Comparison of ENCODE assay signal across 9 cellular contexts in the genomic region with DNA sequence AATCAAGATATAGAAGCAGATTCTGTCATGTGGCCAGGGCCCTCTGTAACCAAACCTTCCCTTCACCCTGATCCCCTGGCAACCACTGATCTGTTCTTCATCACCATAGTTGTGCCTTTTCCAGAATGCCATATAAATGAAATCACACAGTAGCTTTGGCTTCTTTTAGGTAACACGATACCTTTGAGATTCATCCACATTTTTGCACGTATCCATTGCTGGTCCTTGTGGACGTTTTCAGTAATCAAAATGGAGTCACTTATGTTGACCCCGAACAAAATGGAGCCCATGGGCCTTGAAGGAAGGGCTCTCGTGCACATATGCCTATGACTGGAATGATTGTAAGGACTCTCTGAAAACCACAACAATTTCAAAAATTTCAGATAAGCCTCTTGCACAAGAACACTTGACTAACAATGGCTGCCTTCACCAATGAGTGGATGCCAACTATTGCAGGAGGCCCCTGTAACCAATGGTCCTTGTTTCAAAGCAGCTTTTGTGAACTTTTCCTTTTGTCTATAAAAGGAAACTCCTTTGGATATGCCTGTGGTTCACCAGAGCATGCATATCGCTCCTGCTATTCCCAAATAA.
A peak's percentile ranks its signal among the peaks of the same experiment; 100 is the strongest.
DNase-seq lines count a peak whose midpoint lies in the region; ATAC-seq and TF ChIP-seq lines count a peak whose summit lies in the region.
"Had no signal": no experiment of that assay in that cellular context is flagged by ENCODE, and none has a peak within 500 bp of the region (broad histone marks: within the 10 kb centered on the region; RNA-seq: fewer than 3 reads in every experiment).

No MANE protein-coding gene starts in this region.

- H3K27ac Mint-ChIP-seq in naive thymus-derived CD8-positive, alpha-beta T cell, result no peak overlapping the region
- H3K27ac Mint-ChIP-seq in CD8-positive, alpha-beta memory T cell, result peak overlapping the region in 1 of 8 donors; percentile 6

- ATAC-seq in PC-3, result peak; percentile 27; the same call in 1 of the 2 replicates
- no peak for ATAC-seq in naive thymus-derived CD8-positive, alpha-beta T cell
- no peak for ATAC-seq in HG03457 (IDR thresholded peaks at IDR 0.05; ENCODE audit: unreplicated experiment)

- BruUV-seq in PC-3 (replicated peaks; lab: Mats Ljungman, UMichigan), result no TSS peak

- H3K36me3 ChIP-seq in PC-3 (ENCODE audit: low read depth, low read length), result no peaks in the 10 kb centered on the region
- H3K36me3 ChIP-seq in CD8-positive, alpha-beta memory T cell (ENCODE audit: insufficient read depth, low read length), result no peaks in the 10 kb centered on the region

- no peaks in the 10 kb centered on the region for H3K27me3 ChIP-seq in PC-3 (ENCODE audit: low read length)
- H3K27me3 ChIP-seq in CD8-positive, alpha-beta memory T cell (ENCODE audit: insufficient read depth, low read length, poor library complexity, severe bottlenecking), result no peaks in the 10 kb centered on the region

- H3K36me3 Mint-ChIP-seq in naive thymus-derived CD8-positive, alpha-beta T cell, result no peaks in the 10 kb centered on the region
- H3K36me3 Mint-ChIP-seq in CD8-positive, alpha-beta memory T cell, result no peaks in the 10 kb centered on the region

- TF ChIP-seq CTCF in PC-3 (conservative IDR thresholded peaks at IDR 0.05; ENCODE audit: low read depth, low read length) (no peak), GM13976 (IDR thresholded peaks at IDR 0.05; ENCODE audit: borderline replicate concordance, control extremely low read depth, extremely low read depth, insufficient read depth, missing control alignments) (no peak)

- intact Hi-C loops in PC-3 (cut with micrococcal nuclease), result no loop called here

- H3K9me3 ChIP-seq in PC-3 (ENCODE audit: low read length), result no peaks in the 10 kb centered on the region
- no peaks in the 10 kb centered on the region for H3K9me3 ChIP-seq in CD8-positive, alpha-beta memory T cell (ENCODE audit: low read length)

- H3K9me3 Mint-ChIP-seq in naive thymus-derived CD8-positive, alpha-beta T cell, result no peaks in the 10 kb centered on the region
- H3K9me3 Mint-ChIP-seq in CD8-positive, alpha-beta memory T cell, result no peaks in the 10 kb centered on the region

- no peak overlapping the region for H3K4me2 ChIP-seq in PC-3 (ENCODE audit: low read length)

- H3K27ac ChIP-seq in PC-3 (ENCODE audit: low read length), result no peak overlapping the region
- H3K27ac ChIP-seq in CD8-positive, alpha-beta memory T cell (ENCODE audit: low read depth, low read length), result no peak overlapping the region

- CTCF ChIA-PET in PC-3 (lab: Charles Lee), result no interaction called here
- CTCF ChIA-PET in CD8-positive, alpha-beta memory T cell (lab: Charles Lee), result interaction anchor here (1.0 kb wide), 1 partner anchor 117 kb away, joined by 3 read pairs; no protein-coding TSS in a partner anchor

- H3K9me2 ChIP-seq in PC-3 (replicated peaks; ENCODE audit: low read length), result no peaks in the 10 kb centered on the region

- H2AFZ ChIP-seq in PC-3 (ENCODE audit: low read length), result peak overlapping the region; percentile 55

- H3K27me3 Mint-ChIP-seq in naive thymus-derived CD8-positive, alpha-beta T cell, result peaks cover 0 to 7% (median 0%) of the 10 kb centered on the region in 5 donors
- peaks cover 7 to 35% of the 10 kb centered on the region in 2 donors for H3K27me3 Mint-ChIP-seq in CD8-positive, alpha-beta memory T cell

- H3K4me3 Mint-ChIP-seq in naive thymus-derived CD8-positive, alpha-beta T cell, result no peak overlapping the region
- H3K4me3 Mint-ChIP-seq in CD8-positive, alpha-beta memory T cell, result no peak overlapping the region

- H3K9ac ChIP-seq in PC-3 (ENCODE audit: low read length), result no peak overlapping the region

- no peaks in the 10 kb centered on the region for H4K20me1 ChIP-seq in PC-3 (ENCODE audit: low read length)

- H3K4me1 ChIP-seq in PC-3 (ENCODE audit: insufficient read depth, low read length), result no peaks in the 10 kb centered on the region
- H3K4me1 ChIP-seq in CD8-positive, alpha-beta memory T cell (ENCODE audit: insufficient read depth, low read length), result no peaks in the 10 kb centered on the region

- no peaks in the 10 kb centered on the region for H3F3A ChIP-seq in PC-3 (ENCODE audit: low read length, unreplicated experiment)

- peak; percentile 84 for DNase-seq in HCEC 1CT
- DNase-seq in PC-3, result peak; percentile 60
- DNase-seq in fibroblast of peridontal ligament (ENCODE audit: extremely low read depth), result peak; percentile 98
- DNase-seq in skeletal muscle cell (ENCODE audit: low read depth), result peak; percentile 72
- no peak for DNase-seq in naive thymus-derived CD8-positive, alpha-beta T cell
- no peak for DNase-seq in GM13976 (ENCODE audit: low spot score)
- DNase-seq in CD8-positive, alpha-beta memory T cell, result no peak
- DNase-seq: effector memory CD4-positive, alpha-beta T cell had no signal

- H3K4me1 Mint-ChIP-seq in naive thymus-derived CD8-positive, alpha-beta T cell, result peaks cover 0 to 2% (median under 1%) of the 10 kb centered on the region in 4 donors
- H3K4me1 Mint-ChIP-seq in CD8-positive, alpha-beta memory T cell, result no peaks in the 10 kb centered on the region

- in situ Hi-C loops in GM13976 (cut with MboI; ENCODE audit: low sequenced_read_pairs, unreplicated experiment), result no loop called here

- H3K4me3 ChIP-seq in PC-3 (ENCODE audit: low read length), result no peak overlapping the region
- no peak overlapping the region for H3K4me3 ChIP-seq in skeletal muscle cell (ENCODE audit: low read depth, low read length)
- H3K4me3 ChIP-seq in CD8-positive, alpha-beta memory T cell (ENCODE audit: low read length), result no peak overlapping the region

- no peaks in the 10 kb centered on the region for H3K79me2 ChIP-seq in PC-3 (ENCODE audit: low read length)

- POLR2A ChIA-PET in PC-3 (lab: Charles Lee; ENCODE audit: unreplicated experiment), result interaction anchor here (0.5 kb wide), 1 partner anchor 106 kb away, joined by 5 read pairs; no protein-coding TSS in a partner anchor
- POLR2A ChIA-PET in naive thymus-derived CD8-positive, alpha-beta T cell (lab: Charles Lee), result interaction anchor here (0.6 kb wide), 1 partner anchor 203 kb away, joined by 5 read pairs; no protein-coding TSS in a partner anchor
- POLR2A ChIA-PET in CD8-positive, alpha-beta memory T cell (lab: Charles Lee), result no interaction called here

Comparison
In these comparisons a context has a peak if more than half of its experiments do, and no peak if none do; other contexts are left out.
1. DNase-seq: peak in HCEC 1CT (single experiment), PC-3 (single experiment), fibroblast of peridontal ligament (single experiment) and skeletal muscle cell (single experiment); none in naive thymus-derived CD8-positive, alpha-beta T cell (0 of 10), GM13976 (single experiment) and CD8-positive, alpha-beta memory T cell (0 of 5).